Comparison of ENCODE assay signal across 8 cellular contexts in genomic region chr6:33418690-33419291, GRCh38. TPM values are rescaled to one million over a fixed set of nuclear protein-coding genes. Genes with fewer than 3 reads are reported as not detected.
A peak's percentile ranks its signal among the peaks of the same experiment; 100 is the strongest.
DNase-seq lines count a peak whose midpoint lies in the region; ATAC-seq lines count a peak whose summit lies in the region.

No MANE protein-coding gene starts in this region.

- POLR2A ChIA-PET in naive thymus-derived CD4-positive, alpha-beta T cell (lab: Charles Lee), result interaction anchor here (0.7 to 4.3 kb wide), 19 partner anchors 7 to 447 kb away, joined by 3 to 61 read pairs (median 8); partner anchors contain the start of genes B3GALT4, BAK1, PHF1 and RPS18

- no peaks in the 10 kb centered on the region for H3K9me3 ChIP-seq in SJCRH30 (replicated peaks)
- no peaks in the 10 kb centered on the region for H3K9me3 ChIP-seq in naive thymus-derived CD4-positive, alpha-beta T cell (ENCODE audit: control insufficient read depth in 2 of 3, low read length in 3 of 3)

- H3K36me3 ChIP-seq in SJCRH30, result peaks cover 5% of the 10 kb centered on the region; the same call in 1 of the 2 replicates
- H3K36me3 ChIP-seq in naive thymus-derived CD4-positive, alpha-beta T cell (ENCODE audit: control insufficient read depth in 2 of 3, insufficient read depth in 3 of 3, low read length in 3 of 3), result peaks cover 0 to 24% (median 5%) of the 10 kb centered on the region in 3 experiments

- peaks cover 9% of the 10 kb centered on the region; the same call in 1 of the 2 replicates for H3K4me1 ChIP-seq in SJCRH30
- peaks cover 31 to 50% of the 10 kb centered on the region in 2 donors for H3K4me1 ChIP-seq in naive thymus-derived CD4-positive, alpha-beta T cell (ENCODE audit: control insufficient read depth in 2 of 2, insufficient read depth in 2 of 2, low read length in 2 of 2)

- ATAC-seq in naive thymus-derived CD4-positive, alpha-beta T cell, result no peak
- no peak for ATAC-seq in HG02610 (IDR thresholded peaks at IDR 0.05; ENCODE audit: unreplicated experiment)

- H3K4me3 ChIP-seq in SJCRH30, result peak overlapping the region; percentile 69
- H3K4me3 ChIP-seq in naive thymus-derived CD4-positive, alpha-beta T cell (ENCODE audit: low read length), result peak overlapping the region; percentile 74

- H3K27me3 ChIP-seq in SJCRH30, result peaks cover 13% of the 10 kb centered on the region
- no peaks in the 10 kb centered on the region for H3K27me3 ChIP-seq in naive thymus-derived CD4-positive, alpha-beta T cell (ENCODE audit: control insufficient read depth in 2 of 2, insufficient read depth in 2 of 2, low read length in 2 of 2)

- peaks cover 56 to 90% (median 73%) of the 10 kb centered on the region in 7 donors for H3K4me1 Mint-ChIP-seq in naive thymus-derived CD4-positive, alpha-beta T cell

- H3K27ac ChIP-seq in SJCRH30, result peak overlapping the region; percentile 45
- peak overlapping the region; percentile 91 for H3K27ac ChIP-seq in cingulate gyrus (ENCODE audit: low read depth, low read length)
- H3K27ac ChIP-seq in naive thymus-derived CD4-positive, alpha-beta T cell (ENCODE audit: low read depth, low read length), result peak overlapping the region; percentile 92

- peak; percentile 46 for DNase-seq in Daoy (ENCODE audit: low read depth)
- DNase-seq in SJCRH30, result peak in 1 of 2 experiments; percentile 21
- peak in 2 of 9 donors; percentile 69 to 70 for DNase-seq in naive thymus-derived CD4-positive, alpha-beta T cell
- no peak for DNase-seq in HCEC 1CT
- no peak for DNase-seq in A172 (ENCODE audit: low spot score)
- no peak for DNase-seq in head of caudate nucleus

- peak overlapping the region; percentile 88 to 97 (median 94) for H3K4me3 Mint-ChIP-seq in naive thymus-derived CD4-positive, alpha-beta T cell

- no peaks in the 10 kb centered on the region for H3K9me3 Mint-ChIP-seq in naive thymus-derived CD4-positive, alpha-beta T cell

- intact Hi-C loops in naive thymus-derived CD4-positive, alpha-beta T cell (cut with micrococcal nuclease), result loop anchor here (1.0 to 10.0 kb wide), 18 partner anchors 8 to 1754 kb away; partner anchors contain the start of genes KIFC1 (in 2 of the 2), UQCC2 (in 2 of the 2), ZBTB9 (in 2 of the 2) and C6orf47 (in 1 of the 2)
- intact Hi-C loops in head of caudate nucleus (cut with DNase I), result loop anchor here (1.0 to 10.0 kb wide), 4 partner anchors 8 to 214 kb away; partner anchors contain the start of genes HSD17B8, KIFC1, RGL2 and RING1

- CTCF ChIA-PET in naive thymus-derived CD4-positive, alpha-beta T cell (lab: Charles Lee), result interaction anchor here (1.0 to 1.4 kb wide), 6 partner anchors 10 to 78 kb away, joined by 3 to 7 read pairs (median 3); partner anchors contain the start of gene ZBTB9

- peak overlapping the region; percentile 98 to 100 (median 99) for H3K27ac Mint-ChIP-seq in naive thymus-derived CD4-positive, alpha-beta T cell

- H3K36me3 Mint-ChIP-seq in naive thymus-derived CD4-positive, alpha-beta T cell, result peaks cover 4 to 31% (median 11%) of the 10 kb centered on the region in 5 donors

- H3K27me3 Mint-ChIP-seq in naive thymus-derived CD4-positive, alpha-beta T cell, result no peaks in the 10 kb centered on the region

RNA-seq across cellular contexts. Expression of gene CUTA, which starts 0.9 kb away (rescaled TPM):
- total RNA-seq in Daoy (2014; rRNA removed; shearing (Covaris generic)), result 208 and 223 TPM in 2 replicates
- 181 and 210 TPM in 2 replicates for total RNA-seq in SJCRH30 (2014; rRNA removed; shearing (Covaris generic))
- total RNA-seq in naive thymus-derived CD4-positive, alpha-beta T cell, result 100 to 1,000 TPM; 148 to 235 (median 158) TPM
- polyA plus RNA-seq in naive thymus-derived CD4-positive, alpha-beta T cell, result 100 to 1,000 TPM; 389 to 466 TPM
- 298 and 347 TPM in 2 replicates for total RNA-seq in A172 (2014; rRNA removed; shearing (Covaris generic))

RNA-seq across cellular contexts. Expression of gene SYNGAP1, which starts 1.1 kb away (rescaled TPM):
- 1.1 and 3.7 TPM in 2 replicates for total RNA-seq in Daoy (2014; rRNA removed; shearing (Covaris generic))
- total RNA-seq in SJCRH30 (2014; rRNA removed; shearing (Covaris generic)), result 1.8 and 2.5 TPM in 2 replicates
- total RNA-seq in naive thymus-derived CD4-positive, alpha-beta T cell, result 10 to 100 TPM; 35.5 to 94.1 (median 57.9) TPM
- 1 to 10 TPM in 1 of 2 donors, under 1 TPM in 1; 0.48 to 2.3 TPM for polyA plus RNA-seq in naive thymus-derived CD4-positive, alpha-beta T cell
- total RNA-seq in A172 (2014; rRNA removed; shearing (Covaris generic)), result 1.8 and 2.5 TPM in 2 replicates

RNA-seq across cellular contexts. Expression of gene PHF1, which starts 8.0 kb away (rescaled TPM):
- total RNA-seq in Daoy (2014; rRNA removed; shearing (Covaris generic)), result 14.3 and 18.5 TPM in 2 replicates
- total RNA-seq in SJCRH30 (2014; rRNA removed; shearing (Covaris generic)), result 21.8 and 25.5 TPM in 2 replicates
- 100 to 1,000 TPM in 4 of 5 experiments, 10 to 100 TPM in 1; 37.8 to 356 (median 235) TPM for total RNA-seq in naive thymus-derived CD4-positive, alpha-beta T cell
- 10 to 100 TPM; 58.6 to 88.3 TPM for polyA plus RNA-seq in naive thymus-derived CD4-positive, alpha-beta T cell
- total RNA-seq in A172 (2014; rRNA removed; shearing (Covaris generic)), result 36.0 and 40.8 TPM in 2 replicates

RNA-seq across cellular contexts. Expression of gene KIFC1, which starts 27.2 kb away (rescaled TPM):
- total RNA-seq in Daoy (2014; rRNA removed; shearing (Covaris generic)), result 122 and 148 TPM in 2 replicates
- 80.5 and 84.5 TPM in 2 replicates for total RNA-seq in SJCRH30 (2014; rRNA removed; shearing (Covaris generic))
- 10 to 100 TPM in 1 of 5 experiments, 1 to 10 TPM in 3, under 1 TPM in 1; 0.65 to 87.9 (median 1.6) TPM for total RNA-seq in naive thymus-derived CD4-positive, alpha-beta T cell
- under 1 TPM; 0.18 to 0.92 TPM for polyA plus RNA-seq in naive thymus-derived CD4-positive, alpha-beta T cell
- 53.2 and 55.6 TPM in 2 replicates for total RNA-seq in A172 (2014; rRNA removed; shearing (Covaris generic))

RNA-seq across cellular contexts. Expression of gene ZBTB9, which starts 35.6 kb away (rescaled TPM):
- 7.5 and 9.0 TPM in 2 replicates for total RNA-seq in Daoy (2014; rRNA removed; shearing (Covaris generic))
- total RNA-seq in SJCRH30 (2014; rRNA removed; shearing (Covaris generic)), result 9.0 and 11.4 TPM in 2 replicates
- total RNA-seq in naive thymus-derived CD4-positive, alpha-beta T cell, result 10 to 100 TPM in 1 of 5 experiments, 1 to 10 TPM in 4; 3.3 to 14.0 (median 9.8) TPM
- polyA plus RNA-seq in naive thymus-derived CD4-positive, alpha-beta T cell, result 10 to 100 TPM in 1 of 2 donors, 1 to 10 TPM in 1; 6.9 to 15.2 TPM
- total RNA-seq in A172 (2014; rRNA removed; shearing (Covaris generic)), result 5.3 and 7.4 TPM in 2 replicates
